Comparison of ENCODE assay signal across 1 cellular context in genomic region chr22:37609240-37610152, GRCh38.
A peak's percentile ranks its signal among the peaks of the same experiment; 100 is the strongest.
TF ChIP-seq lines count a peak whose summit lies in the region.

No MANE protein-coding gene starts in this region.

TF ChIP-seq in GM12878, 131 proteins besides CTCF, POLR2A, EP300 and RAD21 (continued from another document and continues in another):
- TF ChIP-seq ZBTB33 (IDR thresholded peaks at IDR 0.05) (no peak), CEBPZ (IDR thresholded peaks at IDR 0.05; ENCODE audit: low read depth, low read length) (no peak), SREBF2 (IDR thresholded peaks at IDR 0.05; ENCODE audit: low read length) (no peak), PAX8 (IDR thresholded peaks at IDR 0.05) (no peak), BCLAF1 (IDR thresholded peaks at IDR 0.05) (no peak), ATF3 (IDR thresholded peaks at IDR 0.05; ENCODE audit: borderline replicate concordance, extremely low read depth, low read depth, low read length) (no peak), ZNF687 (IDR thresholded peaks at IDR 0.05) (no peak), MYB (IDR thresholded peaks at IDR 0.05; ENCODE audit: borderline replicate concordance, low read depth, low read length) (no peak), SMAD5 (IDR thresholded peaks at IDR 0.05; ENCODE audit: low read depth) (no peak), NFXL1 (IDR thresholded peaks at IDR 0.05; ENCODE audit: borderline replicate concordance) (no peak), CHD2 (IDR thresholded peaks at IDR 0.05; ENCODE audit: borderline replicate concordance, low read depth, low read length) (0 out of 2 replicates have a peak, but pooled peaks have one; percentile 37), ZNF207 (IDR thresholded peaks at IDR 0.05; ENCODE audit: borderline replicate concordance) (no peak), TCF12 (IDR thresholded peaks at IDR 0.05; ENCODE audit: low read depth, low read length) (0 out of 2 replicates have a peak, but pooled peaks have one; percentile 6), HDAC6 (IDR thresholded peaks at IDR 0.05; ENCODE audit: unreplicated experiment) (no peak), PAX5 (IDR thresholded peaks at IDR 0.05; ENCODE audit: borderline replicate concordance, low read depth, low read length) (peak; percentile 48; the same call in 1 of the 2 replicates), E2F8 (IDR thresholded peaks at IDR 0.05; ENCODE audit: low read depth, partially characterized antibody) (no peak), SMC3 (IDR thresholded peaks at IDR 0.05; ENCODE audit: borderline replicate concordance, low read length) (no peak), BMI1 (IDR thresholded peaks at IDR 0.05; ENCODE audit: borderline replicate concordance) (no peak), CEBPB (IDR thresholded peaks at IDR 0.05; ENCODE audit: borderline replicate concordance in 1 of 2, low read depth in 2 of 2, low read length in 2 of 2) (no peak), KLF5 (IDR thresholded peaks at IDR 0.05; ENCODE audit: partially characterized antibody) (no peak), ASH2L (IDR thresholded peaks at IDR 0.05; ENCODE audit: borderline replicate concordance, low read depth) (no peak), CREM (IDR thresholded peaks at IDR 0.05; ENCODE audit: low read depth) (no peak; the same call in 1 of the 2 replicates), USF1 (IDR thresholded peaks at IDR 0.05; ENCODE audit: borderline replicate concordance, extremely low read length, insufficient read depth, low read depth, low read length) (no peak), NKRF (conservative IDR thresholded peaks at IDR 0.05) (no peak), FOS (IDR thresholded peaks at IDR 0.05; ENCODE audit: borderline replicate concordance, extremely low read depth, insufficient read length) (no peak), ZNF622 (IDR thresholded peaks at IDR 0.05) (no peak), CHD1 (IDR thresholded peaks at IDR 0.05; ENCODE audit: low read depth, low read length) (no peak), NR2C1 (IDR thresholded peaks at IDR 0.05) (no peak), USF2 (IDR thresholded peaks at IDR 0.05; ENCODE audit: borderline replicate concordance, low read depth, low read length) (no peak), SUZ12 (IDR thresholded peaks at IDR 0.05; ENCODE audit: unreplicated experiment) (no peak), IRF4 (IDR thresholded peaks at IDR 0.05; ENCODE audit: low read depth, low read length) (no peak), ZNF24 (IDR thresholded peaks at IDR 0.05) (no peak), STAT3 (IDR thresholded peaks at IDR 0.05; ENCODE audit: low read depth, low read length) (no peak), MEF2A (IDR thresholded peaks at IDR 0.05; ENCODE audit: insufficient read depth, low read depth, low read length) (no peak), TBL1XR1 (IDR thresholded peaks at IDR 0.05; ENCODE audit: low read depth, low read length) (no peak), MYC (IDR thresholded peaks at IDR 0.05; ENCODE audit: insufficient read depth, insufficient read length, insufficient replicate concordance, low read length, severe bottlenecking) (no peak), MTA3 (IDR thresholded peaks at IDR 0.05; ENCODE audit: borderline replicate concordance, low read length) (peak; percentile 74; the same call in 1 of the 2 replicates)
